Comparison of ENCODE assay signal across 9 cellular contexts in the genomic region with DNA sequence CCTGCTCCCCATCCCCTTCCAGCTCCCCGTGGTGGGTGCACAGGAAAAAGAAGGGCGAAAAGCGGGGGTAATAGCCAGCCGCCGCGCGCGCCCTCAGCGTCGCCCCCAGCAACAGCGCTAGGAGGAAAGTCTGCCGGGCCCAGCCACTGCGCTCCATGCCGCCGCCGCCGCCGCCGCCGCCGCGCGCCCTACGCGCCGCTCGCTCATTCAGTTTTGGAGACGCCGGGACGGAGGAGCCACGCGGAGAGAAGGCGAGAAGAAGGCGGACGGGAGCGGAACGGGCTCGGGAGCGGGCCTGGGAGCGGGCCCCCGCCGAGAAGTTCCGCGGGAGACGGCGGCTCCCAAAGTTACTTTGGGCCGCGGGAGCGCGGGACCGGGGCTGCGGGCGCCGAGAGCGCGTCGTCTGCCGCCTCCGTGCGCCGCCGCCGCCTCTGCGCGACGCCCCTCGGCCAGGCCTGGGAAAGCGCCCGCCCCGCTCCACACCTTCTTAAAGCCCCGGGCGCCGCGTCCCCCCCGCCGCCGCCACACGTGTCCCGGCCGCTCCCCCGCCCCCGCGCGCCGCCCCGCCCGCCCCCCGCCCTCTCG. TPM values are rescaled to one million over a fixed set of nuclear protein-coding genes. Genes with fewer than 3 reads are reported as not detected.
DNase-seq lines count a peak whose midpoint lies in the region; ATAC-seq and TF ChIP-seq lines count a peak whose summit lies in the region.
"Had no signal": no experiment of that assay in that cellular context is flagged by ENCODE, and none has a peak within 500 bp of the region (broad histone marks: within the 10 kb centered on the region; RNA-seq: fewer than 3 reads in every experiment).

A gene (minus strand): TSS at position 459 of the 585 bp plus-strand sequence. CDS start 302 bp downstream, at position 157.

- no peaks in the 10 kb centered on the region for H3K9me3 Mint-ChIP-seq in type B pancreatic cell

- DNase-seq in activated CD4-positive, alpha-beta T cell treated with anti-CD3 and anti-CD28 coated beads for 48 hours = peak; percentile 16
- DNase-seq in activated CD4-positive, alpha-beta T cell treated with anti-CD3 and anti-CD28 coated beads for 1 hour = no peak
- DNase-seq in NCI-H2171 treated with DMSO at 0.1 percent for 48 hours (lab: John Stamatoyannopoulos, UW) (peak; percentile 68), cerebellum (ENCODE audit: low spot score) (peak; percentile 50), lung (ENCODE audit: low spot score) (no peak), type B pancreatic cell (ENCODE audit: extremely low spot score, unreplicated experiment) (no peak), NCI-H1930 (lab: John Stamatoyannopoulos, UW) (no peak), activated gamma-delta T cell treated with Interleukin-2 at 50 U/mL for 16 hours (no peak)

- H3K4me3 Mint-ChIP-seq in type B pancreatic cell = peak within 1 kb of the TSS; percentile 88

- H3K27me3 Mint-ChIP-seq in type B pancreatic cell = peaks cover 79% of the 10 kb centered on the region

- TF ChIP-seq CTCF in lung (IDR thresholded peaks at IDR 0.05; ENCODE audit: control extremely low read depth, extremely low read depth) = no peak
- TF ChIP-seq CTCF in type B pancreatic cell (conservative IDR thresholded peaks at IDR 0.05) = no peak

- H3K27ac Mint-ChIP-seq in type B pancreatic cell = no peak within 1 kb of the TSS

- no peaks in the 10 kb centered on the region for H3K9me3 ChIP-seq in lung (ENCODE audit: control insufficient read depth in 2 of 2, insufficient read depth in 1 of 2, low read length in 1 of 2)

- H3K36me3 ChIP-seq in lung (ENCODE audit: control insufficient read depth in 2 of 2, insufficient read depth in 2 of 2, low read length in 2 of 2) = no peaks in the 10 kb centered on the region

- H3K4me3 ChIP-seq in lung = peak within 1 kb of the TSS; percentile 45

- H3K4me1 ChIP-seq in lung (ENCODE audit: control insufficient read depth in 2 of 2, insufficient read depth in 2 of 2, low read length in 2 of 2) = peaks cover 6 to 10% of the 10 kb centered on the region in 2 donors

- WGBS in lung, 2 donors = 1 to 2% methylated on average over 56 to 89 of the region's 89 CpGs

- H3K4me1 Mint-ChIP-seq in type B pancreatic cell (ENCODE audit: unreplicated experiment) = peaks cover 6% of the 10 kb centered on the region

- ATAC-seq in lung (ENCODE audit: insufficient read depth, low FRiP score) = peak; percentile 24

- H3K27me3 ChIP-seq in lung (ENCODE audit: control insufficient read depth, insufficient read depth) = peaks cover 12% of the 10 kb centered on the region

- peak within 1 kb of the TSS in 1 of 2 donors; percentile 47 for H3K27ac ChIP-seq in lung (ENCODE audit: low read depth in 1 of 2, low read length in 1 of 2)

- H3K36me3 Mint-ChIP-seq in type B pancreatic cell = no peaks in the 10 kb centered on the region

RNA-seq across cellular contexts. Expression of the gene that starts here (rescaled TPM):
- 390 TPM for total RNA-seq in cerebellum
- total RNA-seq in lung = 1 to 10 TPM; 3.3 to 7.7 TPM
- under 1 TPM; 0.24 to 0.64 TPM for polyA plus RNA-seq in lung
- 17.5 and 23.0 TPM in 2 replicates for total RNA-seq in type B pancreatic cell (ENCODE audit: low replicate concordance)
- total RNA-seq: activated CD8-positive, alpha-beta memory T cell treated with anti-CD3 and anti-CD28 coated beads for 36 hours had no signal

Comparison
In these comparisons a context has a peak if more than half of its experiments do, and no peak if none do; other contexts are left out.
1. RNA of the gene that starts here (total RNA-seq): 390 TPM in cerebellum (single experiment); 17.5 to 23.0 TPM in type B pancreatic cell and 3.3 to 7.7 TPM in lung; every median in the first group is over 10 times any median in the second.
2. DNase-seq: peak in activated CD4-positive, alpha-beta T cell treated with anti-CD3 and anti-CD28 coated beads for 48 hours (single experiment), NCI-H2171 treated with DMSO at 0.1 percent for 48 hours (single experiment) and cerebellum (single experiment); none in activated CD4-positive, alpha-beta T cell treated with anti-CD3 and anti-CD28 coated beads for 1 hour (single experiment), lung (single experiment), type B pancreatic cell (single experiment), NCI-H1930 (0 of 2) and activated gamma-delta T cell treated with Interleukin-2 at 50 U/mL for 16 hours (single experiment).